Comparison of ENCODE assay signal across 35 cellular contexts in the genomic region with DNA sequence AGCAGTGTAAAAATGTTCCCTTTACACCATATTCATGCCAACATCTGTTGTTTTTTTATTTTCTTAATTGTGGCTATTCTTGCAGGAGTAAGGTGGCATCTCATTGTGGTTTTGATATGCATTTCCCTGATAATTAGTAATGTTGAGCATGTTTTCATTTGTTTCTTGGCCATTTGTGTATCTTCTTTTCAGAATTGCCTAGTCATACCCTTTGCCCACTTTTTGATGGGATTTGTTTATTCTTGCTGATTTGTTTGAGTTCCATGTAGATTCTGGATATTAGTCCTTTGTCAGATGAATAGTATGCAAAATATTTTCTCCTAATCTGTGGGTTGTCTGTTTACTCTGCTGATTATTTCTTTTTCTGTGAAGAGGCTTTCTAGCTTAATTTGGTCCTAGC.
"Had no signal": no experiment of that assay in that cellular context is flagged by ENCODE, and none has a peak within 500 bp of the region (broad histone marks: within the 10 kb centered on the region; RNA-seq: fewer than 3 reads in every experiment).

No MANE protein-coding gene starts in this region.

- DNase-seq: Karpas-422, Kasumi-1, MG63, MM.1S, MV-4-11, NCI-H1048, NCI-H1092, NCI-H1092 treated with DMSO at 0.1 percent for 48 hours, NCI-H1105, NCI-H1105 treated with DMSO at 0.1 percent for 48 hours, NCI-H1417, NCI-H1417 treated with DMSO at 0.1 percent for 48 hours, NCI-H1436, NCI-H1436 treated with DMSO at 0.1 percent for 48 hours, NCI-H146, NCI-H1694, NCI-H1694 treated with DMSO at 0.1 percent for 48 hours, NCI-H187, NCI-H187 treated with DMSO at 0.1 percent for 48 hours, NCI-H1930, NCI-H2029, NCI-H2029 treated with DMSO at 0.1 percent for 48 hours, NCI-H2081, NCI-H2081 treated with DMSO at 0.1 percent for 48 hours, NCI-H2107, NCI-H2171, NCI-H2171 treated with DMSO at 0.1 percent for 48 hours, NCI-H2227 treated with DMSO at 0.1 percent for 48 hours, NCI-H226, NCI-H345, NCI-H446, NCI-H446 treated with DMSO at 0.1 percent for 48 hours, NCI-H510A, NCI-H510A treated with DMSO at 0.1 percent for 48 hours, NCI-H524 had no signal

- H3K4me3 ChIP-seq: MG63 had no signal

- H3K9me3 ChIP-seq: MG63 had no signal

- H3K36me3 ChIP-seq: MG63 had no signal
